In the genomic region with DNA sequence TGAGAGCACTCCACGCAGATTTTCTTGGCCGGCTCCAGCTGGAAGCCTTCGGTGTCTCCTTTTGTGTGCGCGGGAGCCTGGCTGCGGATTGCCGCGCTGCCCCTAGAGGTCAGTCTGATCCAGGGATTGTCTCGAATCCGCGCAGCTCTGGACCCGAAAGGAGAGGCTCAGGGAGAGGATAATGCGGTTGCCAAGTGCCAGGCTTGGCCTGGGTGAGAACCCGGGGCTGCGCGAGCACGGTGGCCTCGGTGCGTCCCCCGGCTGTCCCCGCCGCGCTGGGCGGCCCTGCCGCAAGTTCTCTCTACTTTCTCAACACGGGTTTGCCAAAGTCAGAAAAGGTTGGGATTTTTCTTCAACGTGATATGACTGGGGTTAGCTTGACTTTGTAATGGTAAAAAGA, we compare ENCODE assay signal across 9 cellular contexts.
A peak's percentile ranks its signal among the peaks of the same experiment; 100 is the strongest.
DNase-seq lines count a peak whose midpoint lies in the region; ATAC-seq and TF ChIP-seq lines count a peak whose summit lies in the region.
"Had no signal": no experiment of that assay in that cellular context is flagged by ENCODE, and none has a peak within 500 bp of the region (broad histone marks: within the 10 kb centered on the region; RNA-seq: fewer than 3 reads in every experiment).

No MANE protein-coding gene starts in this region.

- peak; percentile 78 for ATAC-seq in lung (ENCODE audit: insufficient read depth, low FRiP score)
- ATAC-seq in HG03095 (IDR thresholded peaks at IDR 0.05; ENCODE audit: unreplicated experiment): no peak

- WGBS in lung, 2 donors: 4 to 5% methylated on average over 27 of the region's 27 CpGs

- no peak overlapping the region for H3K27ac ChIP-seq in lung (ENCODE audit: low read depth in 1 of 2, low read length in 1 of 2)
- H3K27ac ChIP-seq: KMS-11 had no signal

- no peaks in the 10 kb centered on the region; the same call in none of the 2 replicates for H3K27me3 Mint-ChIP-seq in HFFc6 (ENCODE audit: insufficient read depth)
- peaks cover 10% of the 10 kb centered on the region for H3K27me3 Mint-ChIP-seq in T-helper 2 cell treated with Interferon-gamma antibody and Interleukin-4, amounts not matched to agents 5 μg/mL and 100 μg/mL, for 36 hours (ENCODE audit: low read depth)

- H3K4me3 ChIP-seq in lung: no peak overlapping the region

- no peaks in the 10 kb centered on the region for H3K4me1 ChIP-seq in lung (ENCODE audit: control insufficient read depth in 2 of 2, insufficient read depth in 2 of 2, low read length in 2 of 2)

- no peak overlapping the region for H3K27ac Mint-ChIP-seq in HFFc6
- H3K27ac Mint-ChIP-seq in T-helper 2 cell treated with Interferon-gamma antibody and Interleukin-4, amounts not matched to agents 5 μg/mL and 100 μg/mL, for 36 hours: no peak overlapping the region

- H3K9me3 ChIP-seq in lung (ENCODE audit: control insufficient read depth in 2 of 2, insufficient read depth in 1 of 2, low read length in 1 of 2): peaks cover 0 to 2% of the 10 kb centered on the region in 2 donors

- DNase-seq in D341Med (ENCODE audit: low spot score) (peak; percentile 81), HFFc6 (no peak), NCI-H82 treated with DMSO at 0.1 percent for 48 hours (lab: John Stamatoyannopoulos, UW; ENCODE audit: unreplicated experiment) (peak; percentile 67), dedifferentiated amniotic fluid mesenchymal stem cell (ENCODE audit: extremely low spot score) (peak; percentile 43), lung (ENCODE audit: low spot score) (peak; percentile 48), KG1 (lab: John Stamatoyannopoulos, UW) (no peak)
- no peak for DNase-seq in T-helper 2 cell treated with Interferon-gamma antibody and Interleukin-4, amounts not matched to agents 5 μg/mL and 100 μg/mL, for 36 hours (ENCODE audit: low spot score)

- H3K4me3 Mint-ChIP-seq in HFFc6: no peak overlapping the region
- no peak overlapping the region for H3K4me3 Mint-ChIP-seq in T-helper 2 cell treated with Interferon-gamma antibody and Interleukin-4, amounts not matched to agents 5 μg/mL and 100 μg/mL, for 36 hours

- H3K9me3 Mint-ChIP-seq in HFFc6: peaks cover 4% of the 10 kb centered on the region
- H3K9me3 Mint-ChIP-seq in T-helper 2 cell treated with Interferon-gamma antibody and Interleukin-4, amounts not matched to agents 5 μg/mL and 100 μg/mL, for 36 hours: no peaks in the 10 kb centered on the region

- no peaks in the 10 kb centered on the region for H3K36me3 Mint-ChIP-seq in HFFc6 (ENCODE audit: low read depth)
- no peaks in the 10 kb centered on the region for H3K36me3 Mint-ChIP-seq in T-helper 2 cell treated with Interferon-gamma antibody and Interleukin-4, amounts not matched to agents 5 μg/mL and 100 μg/mL, for 36 hours (ENCODE audit: low read depth)

- no peaks in the 10 kb centered on the region for H3K4me1 Mint-ChIP-seq in HFFc6 (ENCODE audit: low read depth)
- H3K4me1 Mint-ChIP-seq in T-helper 2 cell treated with Interferon-gamma antibody and Interleukin-4, amounts not matched to agents 5 μg/mL and 100 μg/mL, for 36 hours (ENCODE audit: low read depth): no peaks in the 10 kb centered on the region

- no peaks in the 10 kb centered on the region for H3K27me3 ChIP-seq in lung (ENCODE audit: control insufficient read depth, insufficient read depth)

- no peaks in the 10 kb centered on the region for H3K36me3 ChIP-seq in lung (ENCODE audit: control insufficient read depth in 2 of 2, insufficient read depth in 2 of 2, low read length in 2 of 2)

- TF ChIP-seq CTCF in HFFc6 (IDR thresholded peaks at IDR 0.05): peak; percentile 68
- TF ChIP-seq CTCF in lung (IDR thresholded peaks at IDR 0.05; ENCODE audit: control extremely low read depth, extremely low read depth): peak; percentile 9

Comparison
In these comparisons a context has a peak if more than half of its experiments do, and no peak if none do; other contexts are left out.
1. DNase-seq: peak in D341Med (single experiment), NCI-H82 treated with DMSO at 0.1 percent for 48 hours (single experiment), dedifferentiated amniotic fluid mesenchymal stem cell (single experiment) and lung (single experiment); none in HFFc6 (single experiment), KG1 (single experiment) and T-helper 2 cell treated with Interferon-gamma antibody and Interleukin-4, amounts not matched to agents 5 μg/mL and 100 μg/mL, for 36 hours (single experiment).